In the genomic region with DNA sequence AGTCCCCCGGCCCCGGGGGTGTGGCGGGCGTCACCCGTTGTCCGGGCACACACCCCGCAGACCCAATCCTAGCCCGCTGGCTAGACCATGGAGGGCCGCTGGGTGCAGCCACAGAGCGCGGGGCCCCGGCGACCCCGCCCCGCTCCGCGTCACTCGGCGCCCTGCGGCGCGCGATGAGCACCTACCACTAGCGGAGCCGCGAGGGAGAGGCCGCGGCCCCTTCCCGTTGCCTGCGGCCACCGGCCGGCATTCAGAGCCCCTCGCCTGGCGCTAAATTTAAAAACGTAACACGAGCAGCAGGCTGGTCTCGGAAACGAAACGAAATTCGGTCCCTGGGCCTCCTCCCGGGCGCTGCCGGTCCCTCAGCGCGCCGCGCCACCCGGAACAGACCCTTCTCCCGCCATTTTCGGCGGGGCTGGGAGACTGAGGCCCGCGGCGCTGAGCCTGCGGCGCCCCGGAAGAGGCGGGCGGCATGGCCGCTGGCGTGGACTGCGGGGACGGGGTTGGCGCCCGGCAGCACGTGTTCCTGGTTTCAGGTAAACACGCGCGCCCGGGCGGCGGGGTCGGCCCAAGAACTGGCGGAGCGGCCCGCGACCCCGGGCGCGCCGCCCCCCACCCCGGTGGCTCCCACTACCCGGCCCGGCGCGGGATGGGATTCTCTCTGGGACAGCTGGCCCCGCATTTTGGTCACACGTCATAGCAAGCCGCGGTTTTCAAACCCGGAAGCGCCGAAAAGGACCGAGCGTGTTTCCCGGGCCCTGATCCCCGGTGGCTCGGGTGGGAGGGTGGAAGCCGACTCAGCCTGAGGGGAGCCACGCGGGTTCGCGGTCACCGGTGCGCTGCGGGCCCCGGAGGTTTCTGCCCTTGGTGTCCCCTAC, we compare ENCODE assay signal across 1 cellular context.
TF ChIP-seq lines count a peak whose summit lies in the region.

A gene with protein sequence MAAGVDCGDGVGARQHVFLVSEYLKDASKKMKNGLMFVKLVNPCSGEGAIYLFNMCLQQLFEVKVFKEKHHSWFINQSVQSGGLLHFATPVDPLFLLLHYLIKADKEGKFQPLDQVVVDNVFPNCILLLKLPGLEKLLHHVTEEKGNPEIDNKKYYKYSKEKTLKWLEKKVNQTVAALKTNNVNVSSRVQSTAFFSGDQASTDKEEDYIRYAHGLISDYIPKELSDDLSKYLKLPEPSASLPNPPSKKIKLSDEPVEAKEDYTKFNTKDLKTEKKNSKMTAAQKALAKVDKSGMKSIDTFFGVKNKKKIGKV (plus strand): TSS at position 187 of the 878 bp plus-strand sequence. CDS start 286 bp downstream, at position 473.

TF ChIP-seq in SK-N-SH, 30 proteins besides CTCF, POLR2A, EP300 and RAD21 (continued from another document):
- TF ChIP-seq, protein P1, sequence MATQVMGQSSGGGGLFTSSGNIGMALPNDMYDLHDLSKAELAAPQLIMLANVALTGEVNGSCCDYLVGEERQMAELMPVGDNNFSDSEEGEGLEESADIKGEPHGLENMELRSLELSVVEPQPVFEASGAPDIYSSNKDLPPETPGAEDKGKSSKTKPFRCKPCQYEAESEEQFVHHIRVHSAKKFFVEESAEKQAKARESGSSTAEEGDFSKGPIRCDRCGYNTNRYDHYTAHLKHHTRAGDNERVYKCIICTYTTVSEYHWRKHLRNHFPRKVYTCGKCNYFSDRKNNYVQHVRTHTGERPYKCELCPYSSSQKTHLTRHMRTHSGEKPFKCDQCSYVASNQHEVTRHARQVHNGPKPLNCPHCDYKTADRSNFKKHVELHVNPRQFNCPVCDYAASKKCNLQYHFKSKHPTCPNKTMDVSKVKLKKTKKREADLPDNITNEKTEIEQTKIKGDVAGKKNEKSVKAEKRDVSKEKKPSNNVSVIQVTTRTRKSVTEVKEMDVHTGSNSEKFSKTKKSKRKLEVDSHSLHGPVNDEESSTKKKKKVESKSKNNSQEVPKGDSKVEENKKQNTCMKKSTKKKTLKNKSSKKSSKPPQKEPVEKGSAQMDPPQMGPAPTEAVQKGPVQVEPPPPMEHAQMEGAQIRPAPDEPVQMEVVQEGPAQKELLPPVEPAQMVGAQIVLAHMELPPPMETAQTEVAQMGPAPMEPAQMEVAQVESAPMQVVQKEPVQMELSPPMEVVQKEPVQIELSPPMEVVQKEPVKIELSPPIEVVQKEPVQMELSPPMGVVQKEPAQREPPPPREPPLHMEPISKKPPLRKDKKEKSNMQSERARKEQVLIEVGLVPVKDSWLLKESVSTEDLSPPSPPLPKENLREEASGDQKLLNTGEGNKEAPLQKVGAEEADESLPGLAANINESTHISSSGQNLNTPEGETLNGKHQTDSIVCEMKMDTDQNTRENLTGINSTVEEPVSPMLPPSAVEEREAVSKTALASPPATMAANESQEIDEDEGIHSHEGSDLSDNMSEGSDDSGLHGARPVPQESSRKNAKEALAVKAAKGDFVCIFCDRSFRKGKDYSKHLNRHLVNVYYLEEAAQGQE (IDR thresholded peaks at IDR 0.05; ENCODE audit: low read depth, low read length) = peak; percentile 37; the same call in 1 of the 2 replicates
- no peak for TF ChIP-seq JUND (IDR thresholded peaks at IDR 0.05)
- peak; percentile 74 for TF ChIP-seq ELF1 (IDR thresholded peaks at IDR 0.05)
- TF ChIP-seq RFX5 (IDR thresholded peaks at IDR 0.05; ENCODE audit: low read length) = no peak
- TF ChIP-seq NFIC (IDR thresholded peaks at IDR 0.05; ENCODE audit: borderline replicate concordance) = no peak
- TF ChIP-seq POLR2AphosphoS5 (IDR thresholded peaks at IDR 0.05; ENCODE audit: low read depth, low read length) = peak; percentile 79
- TF ChIP-seq TCF12 (IDR thresholded peaks at IDR 0.05) = no peak
- TF ChIP-seq NRF1 (IDR thresholded peaks at IDR 0.05; ENCODE audit: low read depth, low read length) = no peak
- no peak for TF ChIP-seq SIN3A (IDR thresholded peaks at IDR 0.05; ENCODE audit: borderline replicate concordance, low read depth, low read length)
- peak; percentile 84 for TF ChIP-seq YY1 (IDR thresholded peaks at IDR 0.05; ENCODE audit: low read depth)
- no peak for TF ChIP-seq RCOR1 (IDR thresholded peaks at IDR 0.05; ENCODE audit: low read length)
- TF ChIP-seq SMC3 (IDR thresholded peaks at IDR 0.05; ENCODE audit: low read depth, low read length) = no peak
- no peak for TF ChIP-seq MEF2A (IDR thresholded peaks at IDR 0.05; ENCODE audit: borderline replicate concordance, low read depth)
- TF ChIP-seq, protein P2, sequence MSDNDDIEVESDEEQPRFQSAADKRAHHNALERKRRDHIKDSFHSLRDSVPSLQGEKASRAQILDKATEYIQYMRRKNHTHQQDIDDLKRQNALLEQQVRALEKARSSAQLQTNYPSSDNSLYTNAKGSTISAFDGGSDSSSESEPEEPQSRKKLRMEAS (IDR thresholded peaks at IDR 0.05; ENCODE audit: low read depth) = peak; percentile 40
- TF ChIP-seq FOXJ3 (CRISPR knock-in tag; IDR thresholded peaks at IDR 0.05) = no peak
- TF ChIP-seq, protein P3, sequence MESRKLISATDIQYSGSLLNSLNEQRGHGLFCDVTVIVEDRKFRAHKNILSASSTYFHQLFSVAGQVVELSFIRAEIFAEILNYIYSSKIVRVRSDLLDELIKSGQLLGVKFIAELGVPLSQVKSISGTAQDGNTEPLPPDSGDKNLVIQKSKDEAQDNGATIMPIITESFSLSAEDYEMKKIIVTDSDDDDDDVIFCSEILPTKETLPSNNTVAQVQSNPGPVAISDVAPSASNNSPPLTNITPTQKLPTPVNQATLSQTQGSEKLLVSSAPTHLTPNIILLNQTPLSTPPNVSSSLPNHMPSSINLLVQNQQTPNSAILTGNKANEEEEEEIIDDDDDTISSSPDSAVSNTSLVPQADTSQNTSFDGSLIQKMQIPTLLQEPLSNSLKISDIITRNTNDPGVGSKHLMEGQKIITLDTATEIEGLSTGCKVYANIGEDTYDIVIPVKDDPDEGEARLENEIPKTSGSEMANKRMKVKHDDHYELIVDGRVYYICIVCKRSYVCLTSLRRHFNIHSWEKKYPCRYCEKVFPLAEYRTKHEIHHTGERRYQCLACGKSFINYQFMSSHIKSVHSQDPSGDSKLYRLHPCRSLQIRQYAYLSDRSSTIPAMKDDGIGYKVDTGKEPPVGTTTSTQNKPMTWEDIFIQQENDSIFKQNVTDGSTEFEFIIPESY (IDR thresholded peaks at IDR 0.05; ENCODE audit: borderline replicate concordance, low read depth) = no peak
- TF ChIP-seq RXRA (IDR thresholded peaks at IDR 0.05; ENCODE audit: borderline replicate concordance, low read depth) = no peak
- TF ChIP-seq FOSL2 (IDR thresholded peaks at IDR 0.05; ENCODE audit: borderline replicate concordance, low read depth) = no peak
